Comparison of ENCODE assay signal across 7 cellular contexts in genomic region chr17:75404223-75404738, GRCh38. TPM values are rescaled to one million over a fixed set of nuclear protein-coding genes. Genes with fewer than 3 reads are reported as not detected.
DNase-seq lines count a peak whose midpoint lies in the region; ATAC-seq and TF ChIP-seq lines count a peak whose summit lies in the region.

No MANE protein-coding gene starts in this region.

- no peaks in the 10 kb centered on the region for H3K36me3 ChIP-seq in sigmoid colon

- no peak for TF ChIP-seq EP300 in sigmoid colon (IDR thresholded peaks at IDR 0.05)

- peak overlapping the region; percentile 92 to 97 (median 97) for H3K27ac ChIP-seq in sigmoid colon

- H3K9me3 ChIP-seq in iPS-18c (ENCODE audit: control insufficient read depth, insufficient read depth, low read length) (no peaks in the 10 kb centered on the region), sigmoid colon (no peaks in the 10 kb centered on the region)

- DNase-seq in NCI-H2029 treated with DMSO at 0.1 percent for 48 hours (lab: John Stamatoyannopoulos, UW) (peak; percentile 11), T-helper 9 cell (peak; percentile 20), T47D (ENCODE audit: low read depth in 1 of 2, low spot score in 1 of 2) (peak; percentile 66 to 88), sigmoid colon (peak; percentile 83)

- peaks cover 0 to 46% (median 24%) of the 10 kb centered on the region in 4 donors for H3K4me1 ChIP-seq in sigmoid colon

- intact Hi-C loops in sigmoid colon (cut with DNase I): loop anchor here (2.0 kb wide), 1 partner anchor 81 kb away; no protein-coding TSS in a partner anchor

- peak overlapping the region; percentile 94 for H3K4me3 ChIP-seq in iPS-18c (ENCODE audit: insufficient read depth, low read depth, low read length)
- H3K4me3 ChIP-seq in sigmoid colon: peak overlapping the region; percentile 92 to 100 (median 96)

- H3K27me3 ChIP-seq in sigmoid colon: no peaks in the 10 kb centered on the region

- no peak for ATAC-seq in HG03280 (IDR thresholded peaks at IDR 0.05; ENCODE audit: unreplicated experiment)

- in situ Hi-C loops in T47D (cut with HindIII; ENCODE audit: low pct_unique_long_range_greater_than_20kb, low sequenced_read_pairs): no loop called here

- no peak for TF ChIP-seq POLR2A in sigmoid colon (IDR thresholded peaks at IDR 0.05)

- 0% methylated on average over 15 of the region's 15 CpGs for WGBS in sigmoid colon, 2 donors

- TF ChIP-seq CTCF in GM12874 (IDR thresholded peaks at IDR 0.05; ENCODE audit: insufficient read depth, low read depth, low read length) (peak; percentile 82), sigmoid colon (IDR thresholded peaks at IDR 0.05) (peak; percentile 71 to 83 (median 80))

RNA-seq across cellular contexts. Expression of gene GRB2, which starts 1.2 kb away (rescaled TPM):
- total RNA-seq in sigmoid colon: 100 to 1,000 TPM in 1 of 4 donors, 10 to 100 TPM in 3; 75.3 to 103 (median 84.4) TPM
- 10 to 100 TPM; 56.5 to 94.4 (median 77.4) TPM for polyA plus RNA-seq in sigmoid colon

RNA-seq across cellular contexts. Expression of gene TMEM94, which starts 52.2 kb away (rescaled TPM):
- 10 to 100 TPM; 15.3 to 74.8 (median 32.4) TPM for total RNA-seq in sigmoid colon
- polyA plus RNA-seq in sigmoid colon: 10 to 100 TPM in 2 of 3 donors, 1 to 10 TPM in 1; 6.2 to 70.4 (median 22.8) TPM

Comparison
In these comparisons a context has a peak if more than half of its experiments do, and no peak if none do; other contexts are left out.
1. DNase-seq: peak in every context shown above with its lines; median percentile 83 in sigmoid colon; 77 in T47D; 20 in T-helper 9 cell; 11 in NCI-H2029 treated with DMSO at 0.1 percent for 48 hours.